8 cellular contexts compared by ENCODE assay signal in genomic region chr14:34629657-34630529, GRCh38. TPM values are rescaled to one million over a fixed set of nuclear protein-coding genes. Genes with fewer than 3 reads are reported as not detected.
DNase-seq lines count a peak whose midpoint lies in the region; ATAC-seq and TF ChIP-seq lines count a peak whose summit lies in the region.

Gene SNX6 (minus strand): TSS chr14:34630148. CDS start chr14:34630116, 32 bp downstream.

- H3K79me2 ChIP-seq in GM23248 (ENCODE audit: insufficient read depth) (peaks cover 56% of the 10 kb centered on the region), SK-N-SH (ENCODE audit: insufficient read depth) (peaks cover 50% of the 10 kb centered on the region)

- POLR2A ChIA-PET in SK-N-SH (lab: Yijun Ruan, JAX), result no interaction called here

- 0 out of 2 replicates have a peak, but pooled peaks cover 4% of the 10 kb centered on the region for H3K4me1 ChIP-seq in GM23248 (ENCODE audit: insufficient read depth)
- peaks cover 4% of the 10 kb centered on the region in 2 experiments; a peak in 2 of 4 replicates for H3K4me1 ChIP-seq in SK-N-SH (ENCODE audit: control insufficient read depth in 1 of 2, insufficient read depth in 2 of 2, low read depth in 1 of 2, low read length in 1 of 2)

- H3K4me2 ChIP-seq in GM23248 (ENCODE audit: unreplicated experiment) (peak within 1 kb of the TSS; percentile 99), SK-N-SH (peak within 1 kb of the TSS; percentile 92)

- no peaks in the 10 kb centered on the region for H3K9me3 Mint-ChIP-seq in activated naive CD4-positive, alpha-beta T cell treated with anti-CD3 and anti-CD28 coated beads, Interleukin-2, amount 50 U/mL, for 24 hours

- ATAC-seq in omental fat pad (ENCODE audit: low FRiP score), result peak; percentile 96

- H3K36me3 ChIP-seq in GM23248 (ENCODE audit: low read depth) (peaks cover 4% of the 10 kb centered on the region; the same call in 1 of the 2 replicates), SK-N-SH (replicated peaks in 1 of 2; ENCODE audit: control insufficient read depth in 1 of 2, insufficient read depth in 2 of 2, low read length in 1 of 2) (peaks cover 3 to 18% of the 10 kb centered on the region in 2 experiments)

- no peaks in the 10 kb centered on the region for H3K27me3 Mint-ChIP-seq in activated naive CD4-positive, alpha-beta T cell treated with anti-CD3 and anti-CD28 coated beads, Interleukin-2, amount 50 U/mL, for 24 hours

- H3K36me3 Mint-ChIP-seq in activated naive CD4-positive, alpha-beta T cell treated with anti-CD3 and anti-CD28 coated beads, Interleukin-2, amount 50 U/mL, for 24 hours, result peaks cover 3% of the 10 kb centered on the region

- H2AFZ ChIP-seq in GM23248 (peak within 1 kb of the TSS; percentile 89), SK-N-SH (ENCODE audit: low read depth) (peak within 1 kb of the TSS; percentile 97)

- H3K9ac ChIP-seq in GM23248 (peak within 1 kb of the TSS; percentile 96), SK-N-SH (peak within 1 kb of the TSS; percentile 95)

- in situ Hi-C loops in G401 (cut with HindIII; ENCODE audit: low sequenced_read_pairs), result no loop called here
- in situ Hi-C loops in GM23248 (cut with MboI), result no loop called here

- peak within 1 kb of the TSS; percentile 99 for H3K4me3 Mint-ChIP-seq in activated naive CD4-positive, alpha-beta T cell treated with anti-CD3 and anti-CD28 coated beads, Interleukin-2, amount 50 U/mL, for 24 hours

- H3F3A ChIP-seq in GM23248 (ENCODE audit: insufficient read depth), result no peaks in the 10 kb centered on the region
- peaks cover 4% of the 10 kb centered on the region for H3F3A ChIP-seq in SK-N-SH (replicated peaks; ENCODE audit: insufficient read depth)

- peak within 1 kb of the TSS; percentile 99 for H3K27ac Mint-ChIP-seq in activated naive CD4-positive, alpha-beta T cell treated with anti-CD3 and anti-CD28 coated beads, Interleukin-2, amount 50 U/mL, for 24 hours

- TF ChIP-seq EP300 in SK-N-SH (IDR thresholded peaks at IDR 0.05; ENCODE audit: borderline replicate concordance in 1 of 2, low read depth in 1 of 2, low read length in 1 of 2), result no peak; a peak in 1 of 4 replicates

- TF ChIP-seq RAD21 in SK-N-SH (IDR thresholded peaks at IDR 0.05; ENCODE audit: low read length), result no peak

- H3K27ac ChIP-seq in GM23248 (peak within 1 kb of the TSS; percentile 58), SK-N-SH (ENCODE audit: low read depth in 2 of 2, low read length in 1 of 2) (peak within 1 kb of the TSS; percentile 83 to 85), temporal lobe (ENCODE audit: low read depth, low read length) (peak within 1 kb of the TSS; percentile 89)

- no peaks in the 10 kb centered on the region for H4K20me1 ChIP-seq in GM23248 (ENCODE audit: insufficient read depth)
- H4K20me1 ChIP-seq in SK-N-SH (ENCODE audit: insufficient read depth), result no peaks in the 10 kb centered on the region; the same call in 1 of the 2 replicates

- peaks cover 38% of the 10 kb centered on the region for H3K4me1 Mint-ChIP-seq in activated naive CD4-positive, alpha-beta T cell treated with anti-CD3 and anti-CD28 coated beads, Interleukin-2, amount 50 U/mL, for 24 hours

- H3K9me2 ChIP-seq in GM23248 (ENCODE audit: insufficient read depth) (no peaks in the 10 kb centered on the region), SK-N-SH (no peaks in the 10 kb centered on the region)

- peak; percentile 83 for DNase-seq in G401 (ENCODE audit: low spot score)
- DNase-seq in GM23248, result peak; percentile 91
- DNase-seq in Kasumi-1 (lab: John Stamatoyannopoulos, UW), result peak; percentile 56 to 68
- DNase-seq in SK-N-SH, result peak; percentile 99
- no peak for DNase-seq in glomerular endothelial cell (ENCODE audit: extremely low read depth, low read depth, low spot score)
- DNase-seq in omental fat pad (ENCODE audit: low spot score), result peak; percentile 29

- peak within 1 kb of the TSS; percentile 90 for H3K4me3 ChIP-seq in GM23248
- H3K4me3 ChIP-seq in SK-N-SH (ENCODE audit: low read depth in 2 of 2, low read length in 1 of 2), result peak within 1 kb of the TSS; percentile 80 to 98

- TF ChIP-seq CTCF in SK-N-SH (IDR thresholded peaks at IDR 0.05) (no peak), omental fat pad (IDR thresholded peaks at IDR 0.05) (no peak)

- H3K9me3 ChIP-seq in GM23248 (ENCODE audit: low read depth), result no peaks in the 10 kb centered on the region
- no peaks in the 10 kb centered on the region for H3K9me3 ChIP-seq in SK-N-SH

- H3K27me3 ChIP-seq in GM23248 (replicated peaks; ENCODE audit: insufficient read depth) (no peaks in the 10 kb centered on the region), SK-N-SH (ENCODE audit: insufficient read depth) (no peaks in the 10 kb centered on the region)

- WGBS in GM23248 (ENCODE audit: low coverage in 1 of 2, low lambda C conversion rate in 2 of 2, missing lambda C conversion rate in 2 of 2), 2 experiments, result 4% methylated on average over 31 to 44 of the region's 84 CpGs
- WGBS in SK-N-SH (ENCODE audit: low lambda C conversion rate), result 13% methylated on average over 30 of the region's 84 CpGs

- CTCF ChIA-PET in SK-N-SH (lab: Yijun Ruan, JAX), result no interaction called here

TF ChIP-seq in SK-N-SH, 30 proteins besides CTCF, POLR2A, EP300 and RAD21:
- TF ChIP-seq MEF2A (IDR thresholded peaks at IDR 0.05; ENCODE audit: borderline replicate concordance, low read depth), result no peak
- peak; percentile 41; the same call in 1 of the 2 replicates for TF ChIP-seq TAF1 (IDR thresholded peaks at IDR 0.05; ENCODE audit: borderline replicate concordance, low read depth, low read length)
- no peak for TF ChIP-seq FOSL2 (IDR thresholded peaks at IDR 0.05; ENCODE audit: borderline replicate concordance, low read depth)
- peak; percentile 34; the same call in 1 of the 2 replicates for TF ChIP-seq RCOR1 (IDR thresholded peaks at IDR 0.05; ENCODE audit: low read length)
- TF ChIP-seq EZH2phosphoT487 (IDR thresholded peaks at IDR 0.05; ENCODE audit: borderline replicate concordance, low read depth), result no peak
- 0 out of 2 replicates have a peak, but pooled peaks have one; percentile 41 for TF ChIP-seq MXI1 (IDR thresholded peaks at IDR 0.05; ENCODE audit: low read depth, low read length)
- TF ChIP-seq USF2 (IDR thresholded peaks at IDR 0.05; ENCODE audit: borderline replicate concordance, low read depth, low read length), result no peak
- peak; percentile 77 for TF ChIP-seq YY1 (IDR thresholded peaks at IDR 0.05; ENCODE audit: low read depth)
- 0 out of 2 replicates have a peak, but pooled peaks have one; percentile 54 for TF ChIP-seq POLR2AphosphoS5 (IDR thresholded peaks at IDR 0.05; ENCODE audit: low read depth, low read length)
- peak; percentile 65 for TF ChIP-seq NRF1 (IDR thresholded peaks at IDR 0.05; ENCODE audit: low read depth, low read length)
- 0 out of 2 replicates have a peak, but pooled peaks have one; percentile 31 for TF ChIP-seq FOXJ3 (CRISPR knock-in tag; IDR thresholded peaks at IDR 0.05)
- TF ChIP-seq TEAD4 (IDR thresholded peaks at IDR 0.05; ENCODE audit: borderline replicate concordance, insufficient read depth), result no peak
- no peak for TF ChIP-seq PBX3 (IDR thresholded peaks at IDR 0.05)
- TF ChIP-seq MAX (IDR thresholded peaks at IDR 0.05; ENCODE audit: low read depth), result no peak
- TF ChIP-seq SIN3A (IDR thresholded peaks at IDR 0.05; ENCODE audit: borderline replicate concordance, low read depth, low read length), result peak; percentile 36; the same call in 1 of the 2 replicates

RNA-seq across cellular contexts. Expression of gene SNX6, which starts in this region (rescaled TPM):
- 81.6 and 113 TPM in 2 replicates for total RNA-seq in G401 (2014; rRNA removed; shearing (Covaris generic))
- total RNA-seq in GM23248 (2014; rRNA removed; shearing (Covaris generic)), result 213 and 287 TPM in 2 replicates
- 187 and 191 TPM in 2 replicates for polyA plus RNA-seq in GM23248 (2016; fragmentation: Nextera tagmentation; extraction: Ambion mirVana)
- polyA plus RNA-seq in SK-N-SH (2012; rRNA removed), result 33.1 and 67.0 TPM in 2 replicates
- 79.5 and 85.6 TPM in 2 replicates for polyA plus RNA-seq in SK-N-SH (2012; cell fraction: cytosol; rRNA removed)
- polyA plus RNA-seq in SK-N-SH (2012; cell fraction: nucleus; rRNA removed), result 17.0 and 30.7 TPM in 2 replicates
- 161 and 256 TPM in 2 replicates for total RNA-seq in glomerular endothelial cell
- total RNA-seq in omental fat pad, result 100 to 1,000 TPM in 3 of 4 donors, 10 to 100 TPM in 1; 98.7 to 172 (median 129) TPM
- 68.1 TPM for total RNA-seq in temporal lobe
